ENCODE assay signal across 8 cellular contexts in the genomic region with DNA sequence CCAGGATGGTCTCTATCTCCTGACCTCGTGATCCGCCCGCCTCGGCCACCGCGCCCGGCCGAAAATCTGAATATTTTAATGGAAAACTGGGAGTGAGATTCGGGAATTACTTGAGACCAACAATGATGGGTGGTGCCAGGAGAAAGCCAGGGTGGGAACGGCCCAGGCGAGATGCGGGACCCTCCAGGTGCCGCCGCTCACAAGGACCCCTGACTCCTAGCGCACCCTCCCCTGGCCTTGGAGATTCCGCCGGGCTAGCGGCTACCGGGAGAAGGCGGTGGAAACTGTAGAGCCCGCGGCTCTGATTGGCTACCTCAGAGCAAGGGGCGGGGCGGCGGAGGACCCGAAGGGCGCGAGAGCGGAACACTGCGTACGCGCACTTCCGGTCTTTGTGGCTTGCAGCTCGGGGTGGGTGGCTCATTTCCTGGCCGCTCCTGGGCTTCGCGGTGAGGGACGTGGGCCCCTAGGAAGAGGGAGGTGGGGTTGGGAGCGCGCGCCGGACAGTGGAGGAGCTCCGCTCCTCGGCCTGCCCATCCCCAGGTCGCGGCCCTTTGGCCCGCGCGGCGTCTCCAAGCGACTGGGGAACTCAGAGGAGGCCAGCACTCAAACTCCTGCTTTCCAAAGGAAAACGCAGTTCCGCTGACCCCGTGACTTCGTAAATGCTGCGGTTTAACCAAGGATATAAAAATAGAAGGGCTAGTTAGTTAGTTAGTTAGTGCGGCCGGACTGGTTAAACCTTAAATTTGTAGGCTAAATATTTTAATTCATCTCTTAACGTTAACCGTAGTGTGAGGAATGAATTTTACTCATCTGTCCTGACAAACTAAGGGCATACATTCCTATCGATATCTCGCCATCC. TPM values are rescaled to one million over a fixed set of nuclear protein-coding genes. Genes with fewer than 3 reads are reported as not detected.
A peak's percentile ranks its signal among the peaks of the same experiment; 100 is the strongest.
DNase-seq lines count a peak whose midpoint lies in the region; ATAC-seq and TF ChIP-seq lines count a peak whose summit lies in the region.

A gene (plus strand): TSS at position 371 of the 859 bp plus-strand sequence. CDS start 1,437 bp downstream, outside the sequence.

- H3K27me3 Mint-ChIP-seq in activated naive CD8-positive, alpha-beta T cell treated with anti-CD3 and anti-CD28 coated beads, Interleukin-2, amount 50 U/mL, for 24 hours, result no peaks in the 10 kb centered on the region

- H3K4me1 ChIP-seq in cardiac muscle cell (ENCODE audit: low read depth) (peaks cover 14% of the 10 kb centered on the region), parathyroid adenoma (no peaks in the 10 kb centered on the region), tibial nerve (peaks cover 0 to 20% (median 5%) of the 10 kb centered on the region in 4 donors)

- peak within 1 kb of the TSS; percentile 82 for H3K9ac ChIP-seq in SU-DHL-6 (ENCODE audit: low read length)
- peak within 1 kb of the TSS; percentile 68 for H3K9ac ChIP-seq in parathyroid adenoma

- 0 to 1% methylated on average over 39 to 53 of the region's 62 CpGs for WGBS in tibial nerve, 2 donors

- peak within 1 kb of the TSS; percentile 66 for H3K27ac ChIP-seq in SU-DHL-6 (ENCODE audit: low read depth, low read length)
- peak within 1 kb of the TSS; percentile 97 for H3K27ac ChIP-seq in cardiac muscle cell
- H3K27ac ChIP-seq in parathyroid adenoma, result peak within 1 kb of the TSS; percentile 97
- H3K27ac ChIP-seq in tibial nerve, result peak within 1 kb of the TSS; percentile 96 to 99 (median 98)

- no peaks in the 10 kb centered on the region for H3K9me2 ChIP-seq in SU-DHL-6 (replicated peaks; ENCODE audit: insufficient read depth, low read length)

- H3K36me3 Mint-ChIP-seq in activated naive CD8-positive, alpha-beta T cell treated with anti-CD3 and anti-CD28 coated beads, Interleukin-2, amount 50 U/mL, for 24 hours (ENCODE audit: low read depth), result peaks cover 42% of the 10 kb centered on the region

- no peaks in the 10 kb centered on the region for H4K20me1 ChIP-seq in SU-DHL-6 (ENCODE audit: low read depth, low read length)

- peak within 1 kb of the TSS; percentile 96 for H3K4me2 ChIP-seq in SU-DHL-6 (ENCODE audit: low read depth, low read length, poor library complexity, severe bottlenecking)
- H3K4me2 ChIP-seq in parathyroid adenoma (ENCODE audit: low read length), result peak within 1 kb of the TSS; percentile 79

- peak; percentile 84 to 99 for TF ChIP-seq EP300 in tibial nerve (IDR thresholded peaks at IDR 0.05)

- TF ChIP-seq POLR2A in GM10847 (IDR thresholded peaks at IDR 0.05; ENCODE audit: extremely low read depth, insufficient read length) (peak; percentile 87), tibial nerve (IDR thresholded peaks at IDR 0.05) (peak; percentile 98)

- H2AFZ ChIP-seq in SU-DHL-6 (ENCODE audit: low read depth, low read length, severe bottlenecking), result peak within 1 kb of the TSS; percentile 74
- H2AFZ ChIP-seq in parathyroid adenoma, result peak within 1 kb of the TSS; percentile 96

- H3K9me3 Mint-ChIP-seq in activated naive CD8-positive, alpha-beta T cell treated with anti-CD3 and anti-CD28 coated beads, Interleukin-2, amount 50 U/mL, for 24 hours, result peaks cover 26% of the 10 kb centered on the region

- H3K36me3 ChIP-seq in SU-DHL-6 (ENCODE audit: low read length) (peaks cover 41% of the 10 kb centered on the region), cardiac muscle cell (peaks cover 29% of the 10 kb centered on the region), parathyroid adenoma (ENCODE audit: control insufficient read depth, insufficient read depth, low read length) (peaks cover 2% of the 10 kb centered on the region), tibial nerve (peaks cover 0 to 34% (median 12%) of the 10 kb centered on the region in 3 donors)

- peak within 1 kb of the TSS; percentile 95 for H3K4me3 Mint-ChIP-seq in activated naive CD8-positive, alpha-beta T cell treated with anti-CD3 and anti-CD28 coated beads, Interleukin-2, amount 50 U/mL, for 24 hours

- DNase-seq in NCI-H128 (lab: John Stamatoyannopoulos, UW; ENCODE audit: unreplicated experiment) (peak; percentile 96), cardiac muscle cell (ENCODE audit: low read depth in 1 of 2, low spot score in 1 of 2) (peak; percentile 99), tibial nerve (ENCODE audit: low spot score in 2 of 2) (peak; percentile 97)
- peak; percentile 97 for DNase-seq in activated naive CD8-positive, alpha-beta T cell treated with anti-CD3 and anti-CD28 coated beads, Interleukin-2, amount 50 U/mL, for 24 hours

- no peaks in the 10 kb centered on the region for H3K27me3 ChIP-seq in SU-DHL-6 (ENCODE audit: low read length)
- H3K27me3 ChIP-seq in cardiac muscle cell, result no peaks in the 10 kb centered on the region
- no peaks in the 10 kb centered on the region for H3K27me3 ChIP-seq in parathyroid adenoma (ENCODE audit: control insufficient read depth, insufficient read depth, low read length)
- no peaks in the 10 kb centered on the region for H3K27me3 ChIP-seq in tibial nerve

- peaks cover 30% of the 10 kb centered on the region; the same call in 1 of the 2 replicates for H3K9me3 ChIP-seq in SU-DHL-6 (ENCODE audit: insufficient read depth, low read length)
- no peaks in the 10 kb centered on the region for H3K9me3 ChIP-seq in cardiac muscle cell (ENCODE audit: low read depth)
- no peaks in the 10 kb centered on the region for H3K9me3 ChIP-seq in parathyroid adenoma (ENCODE audit: control insufficient read depth, low read length)
- H3K9me3 ChIP-seq in tibial nerve, result no peaks in the 10 kb centered on the region

- H3K4me3 ChIP-seq in SU-DHL-6 (ENCODE audit: insufficient read depth, low read length, poor library complexity, severe bottlenecking), result peak within 1 kb of the TSS; percentile 91
- peak within 1 kb of the TSS; percentile 84 for H3K4me3 ChIP-seq in cardiac muscle cell
- H3K4me3 ChIP-seq in parathyroid adenoma (ENCODE audit: low read depth, low read length), result peak within 1 kb of the TSS; percentile 92
- H3K4me3 ChIP-seq in tibial nerve, result peak within 1 kb of the TSS; percentile 71 to 85 (median 72)

- H3K27ac Mint-ChIP-seq in activated naive CD8-positive, alpha-beta T cell treated with anti-CD3 and anti-CD28 coated beads, Interleukin-2, amount 50 U/mL, for 24 hours, result peak within 1 kb of the TSS; percentile 98

- H3K79me2 ChIP-seq in SU-DHL-6 (ENCODE audit: insufficient read depth, low read length) (peaks cover 22% of the 10 kb centered on the region), parathyroid adenoma (peaks cover 3% of the 10 kb centered on the region)

- no peak for TF ChIP-seq CTCF in SU-DHL-6 (IDR thresholded peaks at IDR 0.05; ENCODE audit: insufficient read depth, low read length, poor library complexity, severe bottlenecking)
- TF ChIP-seq CTCF in cardiac muscle cell (IDR thresholded peaks at IDR 0.05; ENCODE audit: low read depth, low read length), result no peak
- no peak for TF ChIP-seq CTCF in parathyroid adenoma (IDR thresholded peaks at IDR 0.05)
- peak in 2 of 5 experiments; percentile 50 to 57 for TF ChIP-seq CTCF in tibial nerve (IDR thresholded peaks at IDR 0.05)

- H3K4me1 Mint-ChIP-seq in activated naive CD8-positive, alpha-beta T cell treated with anti-CD3 and anti-CD28 coated beads, Interleukin-2, amount 50 U/mL, for 24 hours, result peaks cover 25% of the 10 kb centered on the region

- peak; percentile 99 for ATAC-seq in HG02678 (IDR thresholded peaks at IDR 0.05; ENCODE audit: unreplicated experiment)
- ATAC-seq in activated naive CD8-positive, alpha-beta T cell treated with anti-CD3 and anti-CD28 coated beads, Interleukin-2, amount 50 U/mL, for 24 hours, result peak; percentile 100

- H3F3A ChIP-seq in SU-DHL-6 (ENCODE audit: insufficient read depth), result no peaks in the 10 kb centered on the region; the same call in 1 of the 2 replicates

RNA-seq across cellular contexts. Expression of the gene that starts here (rescaled TPM):
- 16.8 and 21.5 TPM in 2 replicates for total RNA-seq in cardiac muscle cell
- polyA plus RNA-seq in cardiac muscle cell, result 8.8 and 10.2 TPM in 2 replicates
- total RNA-seq in tibial nerve, result 10 to 100 TPM; 35.4 to 54.5 (median 43.3) TPM

Comparison
In these comparisons a context has a peak if more than half of its experiments do, and no peak if none do; other contexts are left out.
1. Peak in every context shown above with its lines: DNase-seq, ATAC-seq, H3K4me3 ChIP-seq and H3K27ac ChIP-seq.